In genomic region chr12:82659343-82660207, GRCh38 we compare ENCODE assay signal across 18 cellular contexts. TPM values are rescaled to one million over a fixed set of nuclear protein-coding genes. Genes with fewer than 3 reads are reported as not detected.
A peak's percentile ranks its signal among the peaks of the same experiment; 100 is the strongest.
DNase-seq lines count a peak whose midpoint lies in the region; FAIRE-seq and TF ChIP-seq lines count a peak whose summit lies in the region.
"Had no signal": no experiment of that assay in that cellular context is flagged by ENCODE, and none has a peak within 500 bp of the region (broad histone marks: within the 10 kb centered on the region; RNA-seq: fewer than 3 reads in every experiment).

No MANE protein-coding gene starts in this region.

- H2BK12ac ChIP-seq in neuronal stem cell (ENCODE audit: low read length) = no peak overlapping the region

- no peak overlapping the region for H3K14ac ChIP-seq in neuronal stem cell (ENCODE audit: low read length)

- H3K9ac ChIP-seq in astrocyte (ENCODE audit: low read length) (no peak overlapping the region), neuronal stem cell (ENCODE audit: low read depth, low read length, poor library complexity) (no peak overlapping the region)
- H3K9ac ChIP-seq: KMS-11 had no signal

- H4K20me1 ChIP-seq in astrocyte (ENCODE audit: insufficient read depth, low read length) = no peaks in the 10 kb centered on the region

- H3K27me3 Mint-ChIP-seq in Calu3 (ENCODE audit: unreplicated experiment) = no peaks in the 10 kb centered on the region
- peaks cover 2% of the 10 kb centered on the region for H3K27me3 Mint-ChIP-seq in astrocyte (ENCODE audit: low read depth, unreplicated experiment)

- FAIRE-seq in astrocyte (lab: Jason Lieb, UNC) = no peak

- H3K4me3 Mint-ChIP-seq in Calu3 (ENCODE audit: low read depth, unreplicated experiment) = no peak overlapping the region
- no peak overlapping the region for H3K4me3 Mint-ChIP-seq in astrocyte (ENCODE audit: unreplicated experiment)

- H3K27ac Mint-ChIP-seq in Calu3 (ENCODE audit: unreplicated experiment) (peak overlapping the region; percentile 42), astrocyte (ENCODE audit: unreplicated experiment) (no peak overlapping the region)

- no peaks in the 10 kb centered on the region for H3K36me3 ChIP-seq in astrocyte (ENCODE audit: insufficient read depth, low read length)
- no peaks in the 10 kb centered on the region for H3K36me3 ChIP-seq in neuronal stem cell (replicated peaks in 1 of 2; ENCODE audit: control insufficient read depth in 2 of 2, insufficient read depth in 2 of 2, low read length in 2 of 2)

- H3K4ac ChIP-seq in neuronal stem cell (ENCODE audit: low read length) = no peak overlapping the region

- H3K18ac ChIP-seq in neuronal stem cell (ENCODE audit: low read length) = no peak overlapping the region

- intact Hi-C loops in Calu3 (cut with micrococcal nuclease; ENCODE audit: unreplicated experiment) = no loop called here

- H3K4me1 Mint-ChIP-seq in Calu3 (ENCODE audit: low read depth, unreplicated experiment) (peaks cover 43% of the 10 kb centered on the region), astrocyte (ENCODE audit: low read depth, unreplicated experiment) (peaks cover 15% of the 10 kb centered on the region)

- H4K8ac ChIP-seq in neuronal stem cell (ENCODE audit: low read depth, low read length) = no peak overlapping the region

- H3K4me3 ChIP-seq in astrocyte (ENCODE audit: insufficient read depth, low read depth, low read length) (no peak overlapping the region), neuronal stem cell (ENCODE audit: low read length in 2 of 2) (no peak overlapping the region), coronary artery (no peak overlapping the region)

- no peaks in the 10 kb centered on the region for H3K27me3 ChIP-seq in astrocyte (ENCODE audit: insufficient read depth, low read length)
- no peaks in the 10 kb centered on the region for H3K27me3 ChIP-seq in neuronal stem cell (ENCODE audit: control insufficient read depth in 3 of 3, insufficient read depth in 3 of 3, low read depth in 1 of 3, low read length in 3 of 3)

- no TSS peak for BruUV-seq in Calu3 (replicated peaks; lab: Mats Ljungman, UMichigan)

- TF ChIP-seq CTCF in Calu3 (IDR thresholded peaks at IDR 0.05; ENCODE audit: unreplicated experiment) (no peak), astrocyte (IDR thresholded peaks at IDR 0.05; ENCODE audit: insufficient read depth, low read depth, low read length) (no peak), coronary artery (IDR thresholded peaks at IDR 0.05) (no peak)

- H2AK5ac ChIP-seq in neuronal stem cell (ENCODE audit: low read depth, low read length) = no peak overlapping the region

- no peak overlapping the region for H4K91ac ChIP-seq in neuronal stem cell (ENCODE audit: low read depth, low read length, poor library complexity)

- H3K79me1 ChIP-seq in neuronal stem cell (ENCODE audit: low read depth, low read length) = no peaks in the 10 kb centered on the region

- H3K36me3 Mint-ChIP-seq in Calu3 (ENCODE audit: insufficient read depth, unreplicated experiment) (no peaks in the 10 kb centered on the region), astrocyte (ENCODE audit: low read depth, unreplicated experiment) (no peaks in the 10 kb centered on the region)

- no peak overlapping the region for H2BK120ac ChIP-seq in neuronal stem cell (ENCODE audit: low read depth, low read length)

- H3K23ac ChIP-seq in neuronal stem cell (ENCODE audit: low read depth, low read length, poor library complexity) = no peak overlapping the region

- peak; percentile 41 for DNase-seq in DMS53 (lab: John Stamatoyannopoulos, UW)
- no peak for DNase-seq in DMS53 treated with DMSO at 0.1 percent for 48 hours (lab: John Stamatoyannopoulos, UW; ENCODE audit: unreplicated experiment)
- no peak for DNase-seq in Calu3
- DNase-seq in astrocyte (ENCODE audit: low read depth) = peak; percentile 0
- no peak for DNase-seq in neuronal stem cell (ENCODE audit: low spot score)
- no peak for DNase-seq in KBM-7
- DNase-seq in activated CD8-positive, alpha-beta memory T cell treated with anti-CD3 and anti-CD28 coated beads, Interleukin-2, amount 50 U/mL, for 4 hours = no peak
- DNase-seq in coronary artery (ENCODE audit: low spot score) = no peak
- DNase-seq: AML-193, DND-41, NCI-H1436, NCI-H446 treated with DMSO at 0.1 percent for 48 hours, NCI-H774, PC-3 had no signal

- no peak overlapping the region for H3K4me2 ChIP-seq in astrocyte (ENCODE audit: low read length)
- no peak overlapping the region for H3K4me2 ChIP-seq in neuronal stem cell (ENCODE audit: insufficient read depth, low read length, poor library complexity, severe bottlenecking)
- H3K4me2 ChIP-seq: KMS-11 had no signal

- no peaks in the 10 kb centered on the region for H3K4me1 ChIP-seq in astrocyte (ENCODE audit: insufficient read depth, low read length)
- H3K4me1 ChIP-seq in neuronal stem cell (ENCODE audit: control insufficient read depth in 2 of 2, insufficient read depth in 1 of 2, low read depth in 1 of 2, low read length in 2 of 2) = peaks cover 0 to 2% of the 10 kb centered on the region in 2 donors

- H3K9me3 Mint-ChIP-seq in Calu3 (ENCODE audit: low read depth, unreplicated experiment) (peaks cover 3% of the 10 kb centered on the region), astrocyte (ENCODE audit: unreplicated experiment) (no peaks in the 10 kb centered on the region)

- no peak overlapping the region for H2BK5ac ChIP-seq in neuronal stem cell (ENCODE audit: low read length)

- in situ Hi-C loops in KBM-7 (cut with MboI; ENCODE audit: low pct_unique_long_range_greater_than_20kb, low sequenced_read_pairs) = no loop called here

- H3K27ac ChIP-seq in astrocyte (ENCODE audit: low read depth, low read length) (no peak overlapping the region), neuronal stem cell (replicated peaks; ENCODE audit: low read length) (no peak overlapping the region), coronary artery (no peak overlapping the region)
- H3K27ac ChIP-seq: 22Rv1, C4-2B, KMS-11, RWPE1 had no signal

- no peak overlapping the region for H2BK15ac ChIP-seq in neuronal stem cell (ENCODE audit: low read length)

- H3K9me3 ChIP-seq in astrocyte (ENCODE audit: insufficient read depth, low read depth, low read length) (peaks cover 3% of the 10 kb centered on the region), neuronal stem cell (replicated peaks in 1 of 2; ENCODE audit: control insufficient read depth in 2 of 2, insufficient read depth in 1 of 2, low read depth in 1 of 2, low read length in 2 of 2) (peaks cover 3% of the 10 kb centered on the region in 2 donors)

- H3K79me2 ChIP-seq in astrocyte (ENCODE audit: insufficient read depth, low read length) = no peaks in the 10 kb centered on the region

- CTCF ChIA-PET in Calu3 (lab: Charles Lee) = interaction anchor here (1.4 kb wide), 1 partner anchor 9 kb away, joined by 3 read pairs; no protein-coding TSS in a partner anchor

- no peak overlapping the region for H2AFZ ChIP-seq in astrocyte (ENCODE audit: low read depth, low read length)
- peak overlapping the region; percentile 1 for H2AFZ ChIP-seq in neuronal stem cell (ENCODE audit: low read length)

- WGBS in neuronal stem cell (ENCODE audit: extremely low coverage in 2 of 2, insufficient read length in 2 of 2, insufficient replicate concordance in 1 of 2), 2 donors = no CpG with 5 or more reads among the region's 28 CpGs

RNA-seq across cellular contexts. Expression of gene TMTC2, which starts 27.1 kb away (rescaled TPM):
- total RNA-seq in Calu3 (2022) (31.2 and 31.4 TPM in 2 replicates), astrocyte (1.7 and 2.2 TPM in 2 replicates)
- 15.7 TPM for polyA plus RNA-seq in neuronal stem cell (2013, experiment 1 of 2)
- polyA plus RNA-seq in neuronal stem cell (2013, experiment 2 of 2) = 15.6 TPM

Comparison
In these comparisons a context has a peak if more than half of its experiments do, and no peak if none do; other contexts are left out.
1. DNase-seq: peak in DMS53 (single experiment) and astrocyte (single experiment); none in DMS53 treated with DMSO at 0.1 percent for 48 hours (single experiment), Calu3 (single experiment), neuronal stem cell (single experiment), KBM-7 (single experiment), activated CD8-positive, alpha-beta memory T cell treated with anti-CD3 and anti-CD28 coated beads, Interleukin-2, amount 50 U/mL, for 4 hours (single experiment) and coronary artery (single experiment).
2. RNA of gene TMTC2, which starts 27.1 kb away (total RNA-seq): 31.2 to 31.4 TPM in Calu3; 1.7 to 2.2 TPM in astrocyte; every median in the first group is over 10 times any median in the second.